Comparison of ENCODE assay signal across 15 cellular contexts in the genomic region with DNA sequence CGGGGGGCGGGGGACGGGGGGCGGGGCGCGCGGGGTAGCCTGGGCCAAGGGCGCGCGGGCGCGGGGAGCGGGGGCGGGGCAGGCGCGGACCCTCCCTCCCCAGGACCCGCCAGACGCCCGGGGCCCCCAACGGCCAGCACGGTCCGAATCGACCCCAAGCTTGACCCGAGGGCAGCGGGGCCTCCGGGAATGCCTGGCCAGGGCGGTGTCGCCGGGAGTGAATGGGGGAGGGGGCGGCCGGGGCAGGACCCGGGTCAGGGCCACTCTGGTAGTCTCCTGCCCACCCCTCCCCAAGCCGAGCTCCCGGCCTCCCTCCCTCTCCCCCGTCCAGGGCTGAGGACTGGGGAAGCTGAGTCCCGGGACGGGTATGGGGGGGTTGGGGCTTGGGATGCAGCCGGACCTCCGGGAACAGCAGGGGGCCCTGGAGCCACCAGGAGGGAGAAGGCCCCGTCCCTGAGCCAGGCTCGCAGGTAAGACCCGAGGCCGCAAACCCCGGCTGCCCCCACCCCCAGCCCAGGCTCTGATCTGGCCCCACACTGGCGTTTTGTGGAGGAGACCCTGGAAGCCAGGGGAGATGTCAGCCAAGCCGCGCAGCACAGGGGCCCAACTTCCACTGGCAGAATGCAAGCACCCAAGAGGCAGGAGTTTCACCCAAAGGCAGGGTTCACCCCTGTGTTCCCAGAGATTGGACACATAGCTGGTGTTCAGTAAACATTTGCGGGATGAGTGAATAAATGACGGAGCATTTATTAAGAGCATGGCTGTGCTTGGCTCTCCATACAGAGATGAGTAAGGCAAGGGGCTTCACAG. TPM values are rescaled to one million over a fixed set of nuclear protein-coding genes. Genes with fewer than 3 reads are reported as not detected.
"Had no signal": no experiment of that assay in that cellular context is flagged by ENCODE, and none has a peak within 500 bp of the region (broad histone marks: within the 10 kb centered on the region; RNA-seq: fewer than 3 reads in every experiment).

No MANE protein-coding gene starts in this region.

- H3K36me3 ChIP-seq: colonic mucosa, gastroesophageal sphincter, ovary had no signal

- H3K4me1 ChIP-seq: colonic mucosa had no signal

- H3K27ac Mint-ChIP-seq: activated CD8-positive, alpha-beta T cell treated with anti-CD3 and anti-CD28 coated beads, Interleukin-2, amount 10 ng/mL, durations not matched to agents 7 days and 5 days; immature natural killer cell; naive thymus-derived CD4-positive, alpha-beta T cell; stimulated activated naive CD8-positive, alpha-beta T cell treated with anti-CD3 and anti-CD28 coated beads, Interleukin-15, Interleukin-2, amounts not matched to agents 100 ng/mL and 50 ng/mL, for 24 hours had no signal

- H3K27ac ChIP-seq: colonic mucosa, epithelial cell of prostate, gastroesophageal sphincter, ovary had no signal

- H3K4me3 ChIP-seq: colonic mucosa, lung, ovary had no signal

- H3K27me3 ChIP-seq: ovary had no signal

- DNase-seq: activated CD4-positive, alpha-beta T cell treated with anti-CD3 and anti-CD28 coated beads for 48 hours; activated CD8-positive, alpha-beta memory T cell treated with anti-CD3 and anti-CD28 coated beads, Interleukin-2, amount 50 U/mL, for 48 hours; colonic mucosa; effector CD8-positive, alpha-beta T cell; immature natural killer cell; left cardiac atrium; stimulated activated CD8-positive, alpha-beta memory T cell treated with anti-CD3 and anti-CD28 coated beads, Interleukin-4, amount 100 ng/mL, for 48 hours; T-helper 1 cell had no signal

- H3K9me3 ChIP-seq: colonic mucosa, gastroesophageal sphincter, ovary had no signal

- H3K4me3 Mint-ChIP-seq: activated CD8-positive, alpha-beta T cell treated with anti-CD3 and anti-CD28 coated beads, Interleukin-2, amount 10 ng/mL, durations not matched to agents 7 days and 5 days; immature natural killer cell; stimulated activated naive CD8-positive, alpha-beta T cell treated with anti-CD3 and anti-CD28 coated beads, Interleukin-15, Interleukin-2, amounts not matched to agents 100 ng/mL and 50 ng/mL, for 24 hours had no signal

RNA-seq across cellular contexts. Expression of a gene that starts 0.6 kb away (rescaled TPM):
- total RNA-seq: activated CD8-positive, alpha-beta T cell treated with anti-CD3 and anti-CD28 coated beads, Interleukin-2, amount 10 ng/mL, durations not matched to agents 7 days and 5 days; naive thymus-derived CD4-positive, alpha-beta T cell had no signal
